In genomic region chrX:40005290-40006011, GRCh38 we compare ENCODE assay signal across 9 cellular contexts.
DNase-seq lines count a peak whose midpoint lies in the region; ATAC-seq and TF ChIP-seq lines count a peak whose summit lies in the region.
"Had no signal": no experiment of that assay in that cellular context is flagged by ENCODE, and none has a peak within 500 bp of the region (broad histone marks: within the 10 kb centered on the region; RNA-seq: fewer than 3 reads in every experiment).

No MANE protein-coding gene starts in this region.

- BruUV-seq in OCI-LY7 (replicated peaks; lab: Mats Ljungman, UMichigan) (no TSS peak), A673 (replicated peaks; lab: Mats Ljungman, UMichigan) (no TSS peak)

- H3K36me3 ChIP-seq in OCI-LY7 (ENCODE audit: insufficient read depth, low read length) = no peaks in the 10 kb centered on the region
- no peaks in the 10 kb centered on the region for H3K36me3 ChIP-seq in A673 (ENCODE audit: insufficient read depth, low read length, poor library complexity, severe bottlenecking)

- H3K4me2 ChIP-seq in OCI-LY7 (ENCODE audit: low read length) = peak overlapping the region; percentile 50; the same call in 1 of the 2 replicates

- H4K20me1 ChIP-seq in OCI-LY7 (ENCODE audit: insufficient read depth, low read length) = no peaks in the 10 kb centered on the region

- no peak overlapping the region for H3K4me3 ChIP-seq in OCI-LY7 (ENCODE audit: low read depth, low read length, poor library complexity, severe bottlenecking)
- H3K4me3 ChIP-seq in A673 (ENCODE audit: low read depth, low read length, poor library complexity, severe bottlenecking) = no peak overlapping the region

- H3K79me2 ChIP-seq in OCI-LY7 (ENCODE audit: insufficient read depth, low read depth, low read length) = no peaks in the 10 kb centered on the region

- no peaks in the 10 kb centered on the region for H3K27me3 ChIP-seq in A673 (replicated peaks; ENCODE audit: insufficient read depth, low read depth, low read length, poor library complexity)

- DNase-seq in OCI-LY7 (ENCODE audit: low spot score) = no peak
- no peak for DNase-seq in activated naive CD8-positive, alpha-beta T cell treated with anti-CD3 and anti-CD28 coated beads, Interleukin-2, amount 50 U/mL, for 24 hours
- DNase-seq in left lobe of liver (ENCODE audit: low spot score) = no peak
- peak; percentile 18 to 24 for DNase-seq in stimulated activated naive CD8-positive, alpha-beta T cell treated with anti-CD3 and anti-CD28 coated beads, Interleukin-15, amount 100 ng/mL, for 72 hours
- DNase-seq in A673 (ENCODE audit: low spot score) = no peak
- no peak for DNase-seq in HFFc6
- DNase-seq in SIG-M5 (lab: John Stamatoyannopoulos, UW) = no peak
- DNase-seq: hippocampal formation, NCI-H2081 treated with DMSO at 0.1 percent for 48 hours had no signal

- ATAC-seq in activated naive CD8-positive, alpha-beta T cell treated with anti-CD3 and anti-CD28 coated beads, Interleukin-2, amount 50 U/mL, for 24 hours = no peak
- peak; percentile 20 for ATAC-seq in left lobe of liver
- peak; percentile 29 for ATAC-seq in stimulated activated naive CD8-positive, alpha-beta T cell treated with anti-CD3 and anti-CD28 coated beads, Interleukin-15, amount 100 ng/mL, for 72 hours

- H3K9me2 ChIP-seq in OCI-LY7 (ENCODE audit: insufficient read depth, low read length) = no peaks in the 10 kb centered on the region

- CTCF ChIA-PET in OCI-LY7 (lab: Charles Lee; ENCODE audit: unreplicated experiment) = no interaction called here
- CTCF ChIA-PET in A673 (lab: Charles Lee) = no interaction called here

- H3K9me3 ChIP-seq in OCI-LY7 (ENCODE audit: low read length) (no peaks in the 10 kb centered on the region), A673 (ENCODE audit: low read depth, low read length, poor library complexity, severe bottlenecking) (no peaks in the 10 kb centered on the region)

- H2AFZ ChIP-seq in OCI-LY7 (ENCODE audit: low read length) = no peak overlapping the region

- TF ChIP-seq CTCF in OCI-LY7 (conservative IDR thresholded peaks at IDR 0.05; ENCODE audit: low read length) (no peak), A673 (conservative IDR thresholded peaks at IDR 0.05; ENCODE audit: low read depth, low read length) (no peak), HFFc6 (IDR thresholded peaks at IDR 0.05) (no peak)

- H3K27ac ChIP-seq in OCI-LY7 (ENCODE audit: low read depth, low read length, poor library complexity, severe bottlenecking) = no peak overlapping the region
- H3K27ac ChIP-seq in A673 (ENCODE audit: low read depth, low read length, poor library complexity, severe bottlenecking) = no peak overlapping the region

- H3K27ac Mint-ChIP-seq in activated naive CD8-positive, alpha-beta T cell treated with anti-CD3 and anti-CD28 coated beads, Interleukin-2, amount 50 U/mL, for 24 hours = peak overlapping the region; percentile 35
- H3K27ac Mint-ChIP-seq in stimulated activated naive CD8-positive, alpha-beta T cell treated with anti-CD3 and anti-CD28 coated beads, Interleukin-15, amount 100 ng/mL, for 72 hours = peak overlapping the region; percentile 63 to 96
- no peak overlapping the region for H3K27ac Mint-ChIP-seq in HFFc6

- H3K4me3 Mint-ChIP-seq in activated naive CD8-positive, alpha-beta T cell treated with anti-CD3 and anti-CD28 coated beads, Interleukin-2, amount 50 U/mL, for 24 hours = peak overlapping the region; percentile 49
- peak overlapping the region; percentile 84 to 86 for H3K4me3 Mint-ChIP-seq in stimulated activated naive CD8-positive, alpha-beta T cell treated with anti-CD3 and anti-CD28 coated beads, Interleukin-15, amount 100 ng/mL, for 72 hours
- no peak overlapping the region for H3K4me3 Mint-ChIP-seq in HFFc6

- H3K4me1 Mint-ChIP-seq in activated naive CD8-positive, alpha-beta T cell treated with anti-CD3 and anti-CD28 coated beads, Interleukin-2, amount 50 U/mL, for 24 hours = peaks cover 21% of the 10 kb centered on the region
- H3K4me1 Mint-ChIP-seq in stimulated activated naive CD8-positive, alpha-beta T cell treated with anti-CD3 and anti-CD28 coated beads, Interleukin-15, amount 100 ng/mL, for 72 hours = peaks cover 54% of the 10 kb centered on the region
- H3K4me1 Mint-ChIP-seq in HFFc6 (ENCODE audit: low read depth) = no peaks in the 10 kb centered on the region

- H3K27me3 Mint-ChIP-seq in activated naive CD8-positive, alpha-beta T cell treated with anti-CD3 and anti-CD28 coated beads, Interleukin-2, amount 50 U/mL, for 24 hours = peaks cover 40% of the 10 kb centered on the region
- peaks cover 33% of the 10 kb centered on the region for H3K27me3 Mint-ChIP-seq in stimulated activated naive CD8-positive, alpha-beta T cell treated with anti-CD3 and anti-CD28 coated beads, Interleukin-15, amount 100 ng/mL, for 72 hours
- H3K27me3 Mint-ChIP-seq in HFFc6 (ENCODE audit: insufficient read depth) = peaks cover 14% of the 10 kb centered on the region

- POLR2A ChIA-PET in OCI-LY7 (lab: Charles Lee) (no interaction called here), A673 (lab: Charles Lee; ENCODE audit: low non-redundant PET) (no interaction called here)

- no peaks in the 10 kb centered on the region for H3K9me3 Mint-ChIP-seq in activated naive CD8-positive, alpha-beta T cell treated with anti-CD3 and anti-CD28 coated beads, Interleukin-2, amount 50 U/mL, for 24 hours
- no peaks in the 10 kb centered on the region for H3K9me3 Mint-ChIP-seq in stimulated activated naive CD8-positive, alpha-beta T cell treated with anti-CD3 and anti-CD28 coated beads, Interleukin-15, amount 100 ng/mL, for 72 hours
- H3K9me3 Mint-ChIP-seq in HFFc6 = no peaks in the 10 kb centered on the region

- no peaks in the 10 kb centered on the region for H3K36me3 Mint-ChIP-seq in activated naive CD8-positive, alpha-beta T cell treated with anti-CD3 and anti-CD28 coated beads, Interleukin-2, amount 50 U/mL, for 24 hours (ENCODE audit: low read depth)
- no peaks in the 10 kb centered on the region for H3K36me3 Mint-ChIP-seq in HFFc6 (ENCODE audit: low read depth)

- H3K4me1 ChIP-seq in OCI-LY7 (ENCODE audit: insufficient read depth, low read length, poor library complexity, severe bottlenecking) (peaks cover 17% of the 10 kb centered on the region), A673 (ENCODE audit: insufficient read depth, low read length, poor library complexity, severe bottlenecking) (peaks cover 18% of the 10 kb centered on the region)

- intact Hi-C loops in OCI-LY7 (cut with micrococcal nuclease; ENCODE audit: unreplicated experiment) (no loop called here), A673 (cut with micrococcal nuclease; ENCODE audit: unreplicated experiment) (no loop called here)

Comparison
In these comparisons a context has a peak if more than half of its experiments do, and no peak if none do; other contexts are left out.
1. DNase-seq: peak in stimulated activated naive CD8-positive, alpha-beta T cell treated with anti-CD3 and anti-CD28 coated beads, Interleukin-15, amount 100 ng/mL, for 72 hours (2 of 2); none in OCI-LY7 (single experiment), activated naive CD8-positive, alpha-beta T cell treated with anti-CD3 and anti-CD28 coated beads, Interleukin-2, amount 50 U/mL, for 24 hours (single experiment), left lobe of liver (single experiment), A673 (single experiment), HFFc6 (single experiment) and SIG-M5 (single experiment).